Comparison of ENCODE assay signal across 15 cellular contexts in the genomic region with DNA sequence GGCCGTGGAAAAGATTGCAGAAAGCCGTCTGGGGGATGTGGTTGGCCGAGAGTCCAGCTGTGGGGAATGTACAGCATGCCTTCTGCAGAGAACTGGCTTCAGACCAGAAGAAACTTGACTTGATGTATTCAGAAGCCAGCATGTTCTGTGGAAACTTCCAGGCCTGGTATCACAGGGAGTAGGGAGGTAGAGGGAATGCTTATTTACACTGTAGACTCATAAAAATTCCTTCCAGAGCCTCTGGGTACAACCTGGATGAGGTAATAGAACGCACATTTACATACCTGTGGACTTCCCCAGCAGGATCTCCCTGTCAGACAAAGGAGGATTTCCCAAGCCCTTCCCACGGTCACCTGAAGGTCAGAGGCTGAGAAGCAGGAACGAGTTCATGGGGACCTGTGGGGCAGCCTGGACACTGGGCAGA. TPM values are rescaled to one million over a fixed set of nuclear protein-coding genes. Genes with fewer than 3 reads are reported as not detected.
A peak's percentile ranks its signal among the peaks of the same experiment; 100 is the strongest.
DNase-seq lines count a peak whose midpoint lies in the region; ATAC-seq, FAIRE-seq and TF ChIP-seq lines count a peak whose summit lies in the region.
"Had no signal": no experiment of that assay in that cellular context is flagged by ENCODE, and none has a peak within 500 bp of the region (broad histone marks: within the 10 kb centered on the region; RNA-seq: fewer than 3 reads in every experiment).

No MANE protein-coding gene starts in this region.

- ATAC-seq in left ventricle myocardium superior (peak; percentile 75), GM19395 (IDR thresholded peaks at IDR 0.05; ENCODE audit: unreplicated experiment) (no peak)

- POLR2A ChIA-PET in SK-N-SH (lab: Yijun Ruan, JAX), result no interaction called here

- H3K36me3 Mint-ChIP-seq in astrocyte (ENCODE audit: low read depth, unreplicated experiment), result no peaks in the 10 kb centered on the region

- no peak overlapping the region for H3K27ac ChIP-seq in astrocyte (ENCODE audit: low read depth, low read length)
- peak overlapping the region; percentile 58 to 61 for H3K27ac ChIP-seq in prostate gland
- no peak overlapping the region for H3K27ac ChIP-seq in SK-N-SH (ENCODE audit: low read depth in 2 of 2, low read length in 1 of 2)
- H3K27ac ChIP-seq: BLaER1, thyroid gland had no signal

- H3K4me1 Mint-ChIP-seq in astrocyte (ENCODE audit: low read depth, unreplicated experiment), result peaks cover 11% of the 10 kb centered on the region

- CTCF ChIA-PET in SK-N-SH (lab: Yijun Ruan, JAX), result no interaction called here

- intact Hi-C loops in left ventricle myocardium superior (cut with micrococcal nuclease) (no loop called here), prostate gland (cut with DNase I) (loop anchor here (10.0 kb wide), 1 partner anchor 95 kb away; no protein-coding TSS in a partner anchor)

- no peaks in the 10 kb centered on the region for H3K9me2 ChIP-seq in SK-N-SH

- DNase-seq in H7 (peak; percentile 51), astrocyte (ENCODE audit: low read depth) (peak; percentile 7), left ventricle myocardium superior (no peak), prostate gland (ENCODE audit: low spot score) (peak; percentile 88), AML-193 (lab: John Stamatoyannopoulos, UW) (no peak), CD1c-positive myeloid dendritic cell (ENCODE audit: extremely low spot score) (no peak), SK-N-SH (no peak)
- DNase-seq: amygdala, erythroblast, KG1, NCI-H2107, thyroid gland had no signal

- TF ChIP-seq EP300 in SK-N-SH (IDR thresholded peaks at IDR 0.05; ENCODE audit: borderline replicate concordance in 1 of 2, low read depth in 1 of 2, low read length in 1 of 2), result no peak

- no peak overlapping the region for H3K4me2 ChIP-seq in astrocyte (ENCODE audit: low read length)
- H3K4me2 ChIP-seq in SK-N-SH, result no peak overlapping the region
- H3K4me2 ChIP-seq: BLaER1 had no signal

- TF ChIP-seq POLR2A in prostate gland (IDR thresholded peaks at IDR 0.05), result no peak

- H3K27me3 ChIP-seq in H7 (ENCODE audit: control insufficient read depth, insufficient read depth, low read length), result no peaks in the 10 kb centered on the region
- H3K27me3 ChIP-seq in astrocyte (ENCODE audit: insufficient read depth, low read length), result no peaks in the 10 kb centered on the region
- H3K27me3 ChIP-seq in prostate gland (replicated peaks; ENCODE audit: insufficient read depth), result no peaks in the 10 kb centered on the region
- H3K27me3 ChIP-seq in SK-N-SH (ENCODE audit: insufficient read depth), result peaks cover 18% of the 10 kb centered on the region; the same call in 1 of the 2 replicates
- H3K27me3 ChIP-seq: BLaER1, thyroid gland had no signal

- WGBS in prostate gland, result 15% methylated on average over 6 of the region's 6 CpGs
- WGBS in SK-N-SH (ENCODE audit: low lambda C conversion rate), result 3% methylated on average over 6 of the region's 6 CpGs

- H3K79me2 ChIP-seq in astrocyte (ENCODE audit: insufficient read depth, low read length) (no peaks in the 10 kb centered on the region), SK-N-SH (ENCODE audit: insufficient read depth) (no peaks in the 10 kb centered on the region)

- H3F3A ChIP-seq in SK-N-SH (replicated peaks; ENCODE audit: insufficient read depth), result no peaks in the 10 kb centered on the region

- H3K36me3 ChIP-seq in H7 (replicated peaks; ENCODE audit: control insufficient read depth, insufficient read depth, low read length), result no peaks in the 10 kb centered on the region
- no peaks in the 10 kb centered on the region for H3K36me3 ChIP-seq in astrocyte (ENCODE audit: insufficient read depth, low read length)
- H3K36me3 ChIP-seq in prostate gland, result no peaks in the 10 kb centered on the region
- no peaks in the 10 kb centered on the region for H3K36me3 ChIP-seq in SK-N-SH (replicated peaks in 1 of 2; ENCODE audit: control insufficient read depth in 1 of 2, insufficient read depth in 2 of 2, low read length in 1 of 2)
- H3K36me3 ChIP-seq: BLaER1, thyroid gland had no signal

- H3K4me1 ChIP-seq in astrocyte (ENCODE audit: insufficient read depth, low read length), result no peaks in the 10 kb centered on the region
- peaks cover 9% of the 10 kb centered on the region for H3K4me1 ChIP-seq in prostate gland (replicated peaks)
- no peaks in the 10 kb centered on the region for H3K4me1 ChIP-seq in SK-N-SH (ENCODE audit: control insufficient read depth in 1 of 2, insufficient read depth in 2 of 2, low read depth in 1 of 2, low read length in 1 of 2)
- H3K4me1 ChIP-seq: thyroid gland had no signal

- H3K9me3 ChIP-seq in astrocyte (ENCODE audit: insufficient read depth, low read depth, low read length), result no peaks in the 10 kb centered on the region
- H3K9me3 ChIP-seq in prostate gland, result no peaks in the 10 kb centered on the region
- no peaks in the 10 kb centered on the region for H3K9me3 ChIP-seq in SK-N-SH
- H3K9me3 ChIP-seq: thyroid gland had no signal

- H3K9me3 Mint-ChIP-seq in astrocyte (ENCODE audit: unreplicated experiment), result peaks cover 3% of the 10 kb centered on the region

- TF ChIP-seq RAD21 in SK-N-SH (IDR thresholded peaks at IDR 0.05; ENCODE audit: low read length), result no peak

- H3K9ac ChIP-seq in astrocyte (ENCODE audit: low read length) (no peak overlapping the region), SK-N-SH (no peak overlapping the region)
- H3K9ac ChIP-seq: BLaER1 had no signal

- H3K4me3 ChIP-seq in H7 (ENCODE audit: insufficient read depth, low read depth, low read length) (no peak overlapping the region), astrocyte (ENCODE audit: insufficient read depth, low read depth, low read length) (no peak overlapping the region), prostate gland (no peak overlapping the region), SK-N-SH (ENCODE audit: low read depth in 2 of 2, low read length in 1 of 2) (no peak overlapping the region)
- H3K4me3 ChIP-seq: BLaER1, thyroid gland had no signal

- no peaks in the 10 kb centered on the region for H4K20me1 ChIP-seq in astrocyte (ENCODE audit: insufficient read depth, low read length)
- H4K20me1 ChIP-seq in SK-N-SH (ENCODE audit: insufficient read depth), result no peaks in the 10 kb centered on the region
- H4K20me1 ChIP-seq: BLaER1 had no signal

- H3K27ac Mint-ChIP-seq in astrocyte (ENCODE audit: unreplicated experiment), result no peak overlapping the region

- no peak overlapping the region for H3K4me3 Mint-ChIP-seq in astrocyte (ENCODE audit: unreplicated experiment)

- FAIRE-seq in astrocyte (lab: Jason Lieb, UNC), result no peak
- FAIRE-seq: islet of Langerhans had no signal

- no peak overlapping the region for H2AFZ ChIP-seq in astrocyte (ENCODE audit: low read depth, low read length)
- H2AFZ ChIP-seq in SK-N-SH (ENCODE audit: low read depth), result no peak overlapping the region

- TF ChIP-seq CTCF in astrocyte (IDR thresholded peaks at IDR 0.05; ENCODE audit: insufficient read depth, low read depth, low read length) (no peak), prostate gland (IDR thresholded peaks at IDR 0.05) (peak in 1 of 4 experiments; percentile 11), SK-N-SH (IDR thresholded peaks at IDR 0.05) (no peak)

- H3K27me3 Mint-ChIP-seq in astrocyte (ENCODE audit: low read depth, unreplicated experiment), result no peaks in the 10 kb centered on the region

TF ChIP-seq in SK-N-SH, 30 proteins besides CTCF, POLR2A, EP300 and RAD21:
- TF ChIP-seq, protein P1, sequence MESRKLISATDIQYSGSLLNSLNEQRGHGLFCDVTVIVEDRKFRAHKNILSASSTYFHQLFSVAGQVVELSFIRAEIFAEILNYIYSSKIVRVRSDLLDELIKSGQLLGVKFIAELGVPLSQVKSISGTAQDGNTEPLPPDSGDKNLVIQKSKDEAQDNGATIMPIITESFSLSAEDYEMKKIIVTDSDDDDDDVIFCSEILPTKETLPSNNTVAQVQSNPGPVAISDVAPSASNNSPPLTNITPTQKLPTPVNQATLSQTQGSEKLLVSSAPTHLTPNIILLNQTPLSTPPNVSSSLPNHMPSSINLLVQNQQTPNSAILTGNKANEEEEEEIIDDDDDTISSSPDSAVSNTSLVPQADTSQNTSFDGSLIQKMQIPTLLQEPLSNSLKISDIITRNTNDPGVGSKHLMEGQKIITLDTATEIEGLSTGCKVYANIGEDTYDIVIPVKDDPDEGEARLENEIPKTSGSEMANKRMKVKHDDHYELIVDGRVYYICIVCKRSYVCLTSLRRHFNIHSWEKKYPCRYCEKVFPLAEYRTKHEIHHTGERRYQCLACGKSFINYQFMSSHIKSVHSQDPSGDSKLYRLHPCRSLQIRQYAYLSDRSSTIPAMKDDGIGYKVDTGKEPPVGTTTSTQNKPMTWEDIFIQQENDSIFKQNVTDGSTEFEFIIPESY (IDR thresholded peaks at IDR 0.05; ENCODE audit: borderline replicate concordance, low read depth), result no peak
- no peak for TF ChIP-seq FOXM1 (IDR thresholded peaks at IDR 0.05; ENCODE audit: low read depth)
- no peak for TF ChIP-seq TEAD4 (IDR thresholded peaks at IDR 0.05; ENCODE audit: borderline replicate concordance, insufficient read depth)
- no peak for TF ChIP-seq TCF12 (IDR thresholded peaks at IDR 0.05)
- TF ChIP-seq, protein P2, sequence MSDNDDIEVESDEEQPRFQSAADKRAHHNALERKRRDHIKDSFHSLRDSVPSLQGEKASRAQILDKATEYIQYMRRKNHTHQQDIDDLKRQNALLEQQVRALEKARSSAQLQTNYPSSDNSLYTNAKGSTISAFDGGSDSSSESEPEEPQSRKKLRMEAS (IDR thresholded peaks at IDR 0.05; ENCODE audit: low read depth), result no peak
- TF ChIP-seq RXRA (IDR thresholded peaks at IDR 0.05; ENCODE audit: borderline replicate concordance, low read depth), result no peak
- TF ChIP-seq, protein P3, sequence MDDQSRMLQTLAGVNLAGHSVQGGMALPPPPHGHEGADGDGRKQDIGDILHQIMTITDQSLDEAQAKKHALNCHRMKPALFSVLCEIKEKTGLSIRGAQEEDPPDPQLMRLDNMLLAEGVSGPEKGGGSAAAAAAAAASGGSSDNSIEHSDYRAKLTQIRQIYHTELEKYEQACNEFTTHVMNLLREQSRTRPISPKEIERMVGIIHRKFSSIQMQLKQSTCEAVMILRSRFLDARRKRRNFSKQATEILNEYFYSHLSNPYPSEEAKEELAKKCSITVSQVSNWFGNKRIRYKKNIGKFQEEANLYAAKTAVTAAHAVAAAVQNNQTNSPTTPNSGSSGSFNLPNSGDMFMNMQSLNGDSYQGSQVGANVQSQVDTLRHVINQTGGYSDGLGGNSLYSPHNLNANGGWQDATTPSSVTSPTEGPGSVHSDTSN (IDR thresholded peaks at IDR 0.05), result no peak

RNA-seq across cellular contexts. Expression of a gene that starts 11.8 kb away (rescaled TPM):
- 4.2 and 6.8 TPM in 2 replicates for total RNA-seq in H7 (2014; rRNA removed; shearing (Covaris generic))
- 8.5 and 10.2 TPM in 2 replicates for total RNA-seq in astrocyte
- 51.2 TPM for total RNA-seq in left ventricle myocardium superior
- total RNA-seq in prostate gland, result 100 to 1,000 TPM in 1 of 2 donors, 10 to 100 TPM in 1; 10.3 to 144 TPM
- 0.12 and 0.24 TPM in 2 replicates for polyA plus RNA-seq in SK-N-SH (2012; rRNA removed)
- 0.05 and 0.39 TPM in 2 replicates for polyA plus RNA-seq in SK-N-SH (2012; cell fraction: cytosol; rRNA removed)
- polyA plus RNA-seq in SK-N-SH (2012; cell fraction: nucleus; rRNA removed), result 0.16 and 0.25 TPM in 2 replicates

Comparison
In these comparisons a context has a peak if more than half of its experiments do, and no peak if none do; other contexts are left out.
1. DNase-seq: peak in H7 (single experiment), astrocyte (single experiment) and prostate gland (single experiment); none in left ventricle myocardium superior (single experiment), AML-193 (0 of 2), CD1c-positive myeloid dendritic cell (single experiment) and SK-N-SH (single experiment).
2. H3K27ac ChIP-seq: peak in prostate gland (2 of 2); none in astrocyte (single experiment) and SK-N-SH (0 of 2).